In the genomic region with DNA sequence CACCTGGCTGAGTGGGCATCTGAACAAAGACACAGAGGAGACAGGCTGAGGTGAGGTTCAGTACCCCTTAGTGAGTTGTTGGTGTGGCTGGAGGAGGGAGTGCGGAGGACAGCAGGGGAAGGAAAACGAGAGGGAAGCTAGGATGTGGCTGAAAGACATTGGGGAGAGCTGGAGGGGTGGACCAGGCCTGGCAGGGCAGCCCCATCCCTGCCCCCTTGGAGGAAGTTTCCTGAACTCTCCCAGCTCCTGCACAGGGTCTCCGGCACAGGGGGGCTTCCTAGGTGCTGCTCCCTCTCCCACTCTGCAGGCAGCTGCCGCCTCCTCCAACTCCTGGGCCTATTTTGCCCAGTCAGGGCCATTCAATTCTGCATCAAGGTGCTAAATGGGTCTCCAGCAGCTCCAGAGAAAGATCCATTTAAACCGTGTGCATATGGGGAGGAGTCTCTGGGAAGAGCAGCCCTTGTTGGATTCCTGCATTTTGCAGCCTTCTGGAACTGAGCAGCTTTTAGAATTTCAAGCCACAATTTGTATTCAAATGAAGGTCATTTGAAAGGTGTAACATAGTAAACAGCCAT, we compare ENCODE assay signal across 1 cellular context.
TF ChIP-seq lines count a peak whose summit lies in the region.

No MANE protein-coding gene starts in this region.

TF ChIP-seq in IMR-90, 13 proteins besides CTCF, POLR2A, EP300 and RAD21 (continued from another document):
- no peak for TF ChIP-seq CHD1 (IDR thresholded peaks at IDR 0.05; ENCODE audit: low read depth, low read length)
- no peak for TF ChIP-seq SMC3 (IDR thresholded peaks at IDR 0.05; ENCODE audit: low read depth, low read length)
- no peak for TF ChIP-seq MXI1 (IDR thresholded peaks at IDR 0.05; ENCODE audit: borderline replicate concordance, low read depth, low read length)
- no peak for TF ChIP-seq MAFK (IDR thresholded peaks at IDR 0.05; ENCODE audit: low read depth, low read length)
- TF ChIP-seq FOS (IDR thresholded peaks at IDR 0.05; ENCODE audit: low read depth, low read length) = no peak
